In the genomic region with DNA sequence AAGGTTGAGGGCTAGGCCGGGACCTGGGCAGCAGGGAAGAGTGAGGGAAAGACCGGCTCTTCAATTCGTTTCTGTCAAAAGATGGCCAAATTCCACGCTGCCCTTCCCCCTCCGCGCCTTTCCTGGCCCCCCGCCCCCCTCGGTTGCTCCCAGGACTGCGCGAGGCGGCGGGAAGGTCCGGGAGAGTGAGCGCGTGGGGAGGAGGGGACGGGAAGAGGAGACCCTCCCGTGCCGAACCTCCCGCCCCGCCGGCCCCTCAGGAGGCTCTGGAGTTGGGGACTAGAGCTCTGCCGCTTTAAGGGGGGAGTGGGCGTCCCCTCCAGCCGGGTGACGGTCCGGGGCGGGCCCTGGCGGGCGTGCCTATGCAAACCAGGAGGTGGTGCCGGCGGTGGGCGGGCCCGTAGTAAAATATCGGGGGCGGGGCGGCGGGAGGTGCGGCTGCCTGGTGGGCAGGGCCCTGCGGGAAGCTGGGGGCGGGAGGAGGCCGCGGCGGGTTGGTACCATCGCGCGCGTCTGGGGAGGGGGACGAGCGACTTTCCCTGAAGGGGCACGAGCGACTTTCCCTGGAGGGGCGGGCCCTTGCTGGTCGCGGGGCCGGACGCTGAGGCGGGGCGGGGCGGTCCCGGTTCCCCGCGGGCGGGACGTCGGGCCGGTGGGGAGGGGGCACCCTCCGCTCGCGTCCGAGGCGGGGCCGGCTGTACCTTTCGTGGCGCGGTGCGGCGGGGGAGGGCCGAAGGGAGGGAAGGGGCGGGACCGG, we compare ENCODE assay signal across 8 cellular contexts. TPM values are rescaled to one million over a fixed set of nuclear protein-coding genes. Genes with fewer than 3 reads are reported as not detected.
A peak's percentile ranks its signal among the peaks of the same experiment; 100 is the strongest.
DNase-seq lines count a peak whose midpoint lies in the region; ATAC-seq, FAIRE-seq and TF ChIP-seq lines count a peak whose summit lies in the region.

No MANE protein-coding gene starts in this region.

- no peaks in the 10 kb centered on the region for H3K79me1 ChIP-seq in H1 (ENCODE audit: low read depth, low read length)

- H3K4me3 Mint-ChIP-seq in CD4-positive, alpha-beta memory T cell: peak overlapping the region; percentile 86 to 92 (median 90)
- H3K4me3 Mint-ChIP-seq in activated CD8-positive, alpha-beta memory T cell treated with anti-CD3 and anti-CD28 coated beads, Interleukin-2, amount 10 ng/mL, durations not matched to agents 7 days and 5 days: peak overlapping the region; percentile 87

- H2BK120ac ChIP-seq in H1 (replicated peaks; ENCODE audit: low read depth, low read length): no peak overlapping the region

- peak; percentile 83 for ATAC-seq in GM21381 (IDR thresholded peaks at IDR 0.05; ENCODE audit: unreplicated experiment)
- peak; percentile 87 for ATAC-seq in activated CD8-positive, alpha-beta memory T cell treated with anti-CD3 and anti-CD28 coated beads, Interleukin-2, amount 10 ng/mL, durations not matched to agents 7 days and 5 days

- H3K4ac ChIP-seq in H1 (replicated peaks; ENCODE audit: insufficient read length, low read depth, low read length): no peak overlapping the region

- H3K56ac ChIP-seq in H1 (replicated peaks; ENCODE audit: insufficient read length, low read depth, low read length): no peak overlapping the region

- H2BK15ac ChIP-seq in H1 (ENCODE audit: low read length): no peak overlapping the region

- peaks cover 2 to 4% of the 10 kb centered on the region in 2 experiments for H4K20me1 ChIP-seq in H1 (replicated peaks in 1 of 2; ENCODE audit: control insufficient read depth in 1 of 2, insufficient read depth in 2 of 2, low read length in 2 of 2)

- peak overlapping the region; percentile 72 for H2BK12ac ChIP-seq in H1 (ENCODE audit: low read depth, low read length)

- H2BK5ac ChIP-seq in H1 (ENCODE audit: low read depth, low read length): peak overlapping the region; percentile 73

- peak in 1 of 2 experiments; percentile 18; a peak in 2 of 4 replicates for TF ChIP-seq RAD21 in H1 (IDR thresholded peaks at IDR 0.05 in 1 of 2, conservative IDR thresholded peaks at IDR 0.05 in 1 of 2; ENCODE audit: low read depth in 2 of 2, low read length in 2 of 2)

- peak overlapping the region; percentile 97 to 98 for H3K4me2 ChIP-seq in H1 (ENCODE audit: insufficient read depth in 1 of 2, low read depth in 2 of 2, low read length in 2 of 2)

- H3K9ac ChIP-seq in H1 (replicated peaks in 1 of 4; ENCODE audit: extremely low read depth in 1 of 4, low read depth in 3 of 4, low read length in 3 of 4): peak overlapping the region in 3 of 4 experiments; percentile 9 to 67 (median 30); a peak in 4 of 7 replicates

- FAIRE-seq in HTR-8/SVneo (lab: Jason Lieb, UNC): peak; percentile 71
- FAIRE-seq in H1 (lab: Jason Lieb, UNC): no peak

- peaks cover 4 to 39% of the 10 kb centered on the region in 2 experiments for H3K79me2 ChIP-seq in H1 (ENCODE audit: control insufficient read depth in 1 of 2, insufficient read depth in 2 of 2, low read length in 2 of 2)

- H3K23ac ChIP-seq in H1 (ENCODE audit: insufficient read length): no peak overlapping the region

- no peaks in the 10 kb centered on the region for H3K27me3 ChIP-seq in CD4-positive, alpha-beta memory T cell (ENCODE audit: insufficient read depth, low read length)
- H3K27me3 ChIP-seq in H1 (replicated peaks in 1 of 4; ENCODE audit: control insufficient read depth in 3 of 4, extremely low read depth in 1 of 4, insufficient read depth in 3 of 4, low read length in 3 of 4): peaks cover 0 to 5% (median 3%) of the 10 kb centered on the region in 4 experiments; a peak in 3 of 7 replicates

- TF ChIP-seq EP300 in H1 (IDR thresholded peaks at IDR 0.05; ENCODE audit: borderline replicate concordance in 1 of 2, low read depth in 2 of 2, low read length in 2 of 2): peak in 1 of 2 experiments; percentile 43; a peak in 1 of 3 replicates

- no peaks in the 10 kb centered on the region for H3K9me3 Mint-ChIP-seq in CD4-positive, alpha-beta memory T cell
- no peaks in the 10 kb centered on the region for H3K9me3 Mint-ChIP-seq in activated CD8-positive, alpha-beta memory T cell treated with anti-CD3 and anti-CD28 coated beads, Interleukin-2, amount 10 ng/mL, durations not matched to agents 7 days and 5 days (ENCODE audit: low read depth)

- peak overlapping the region; percentile 47 for H3K27ac ChIP-seq in CD4-positive, alpha-beta memory T cell (ENCODE audit: low read depth, low read length)
- H3K27ac ChIP-seq in H1 (ENCODE audit: low read depth, low read length): peak overlapping the region; percentile 68

- no peak overlapping the region; the same call in 1 of the 2 replicates for H2BK20ac ChIP-seq in H1 (ENCODE audit: low read length)

- peaks cover 15 to 33% (median 25%) of the 10 kb centered on the region in 4 donors for H3K4me1 Mint-ChIP-seq in CD4-positive, alpha-beta memory T cell
- H3K4me1 Mint-ChIP-seq in activated CD8-positive, alpha-beta memory T cell treated with anti-CD3 and anti-CD28 coated beads, Interleukin-2, amount 10 ng/mL, durations not matched to agents 7 days and 5 days: peaks cover 19% of the 10 kb centered on the region

- no peaks in the 10 kb centered on the region for H3K9me3 ChIP-seq in CD4-positive, alpha-beta memory T cell (ENCODE audit: control insufficient read depth in 1 of 2, low read length in 2 of 2)
- no peaks in the 10 kb centered on the region for H3K9me3 ChIP-seq in H1 (ENCODE audit: insufficient read depth in 2 of 2, low read depth in 1 of 2, low read length in 1 of 2)

- H3K18ac ChIP-seq in H1 (ENCODE audit: extremely low read depth, low read length): peak overlapping the region; percentile 89

- no peak overlapping the region for H3K14ac ChIP-seq in H1 (ENCODE audit: insufficient read length)

- 0% methylated on average over 23 of the region's 80 CpGs; no CpG with 5 or more reads in 1 of the 2 experiments for WGBS in H1 (ENCODE audit: extremely low coverage in 1 of 2, insufficient coverage in 1 of 2, insufficient read length in 1 of 2, insufficient replicate concordance in 2 of 2, low coverage in 1 of 2, low lambda C conversion rate in 2 of 2, missing lambda C conversion rate in 1 of 2), 2 experiments

- CTCF ChIA-PET in CD4-positive, alpha-beta memory T cell (lab: Charles Lee; ENCODE audit: partially characterized antibody): interaction anchor here (0.8 to 4.2 kb wide), 6 partner anchors 27 to 84 kb away, joined by 3 to 18 read pairs (median 5); a partner anchor contains a TSS
- CTCF ChIA-PET in activated CD8-positive, alpha-beta memory T cell treated with anti-CD3 and anti-CD28 coated beads, Interleukin-2, amount 10 ng/mL, durations not matched to agents 7 days and 5 days (lab: Charles Lee): interaction anchor here (0.7 to 1.0 kb wide), 2 partner anchors 38 to 293 kb away, joined by 3 to 5 read pairs; no protein-coding TSS in a partner anchor
- CTCF ChIA-PET in H1 (lab: Charles Lee; ENCODE audit: partially characterized antibody): interaction anchor here (0.9 to 2.6 kb wide), 9 partner anchors 9 to 117 kb away, joined by 3 to 9 read pairs (median 4); a partner anchor contains a TSS

- peak; percentile 94 to 96 (median 95) for DNase-seq in CD4-positive, alpha-beta memory T cell
- DNase-seq in HTR-8/SVneo (ENCODE audit: insufficient read length, low spot score): peak; percentile 85
- DNase-seq in NOMO-1 (lab: John Stamatoyannopoulos, UW; ENCODE audit: unreplicated experiment in 2 of 2): peak; percentile 94 to 97
- peak; percentile 96 for DNase-seq in activated CD8-positive, alpha-beta memory T cell treated with anti-CD3 and anti-CD28 coated beads, Interleukin-2, amount 10 ng/mL, durations not matched to agents 7 days and 5 days
- peak; percentile 92 to 96 for DNase-seq in H1 (ENCODE audit: low read depth in 1 of 2, low spot score in 2 of 2)
- peak; percentile 99 for DNase-seq in mesenteric fat pad (ENCODE audit: low spot score)
- peak; percentile 96 for DNase-seq in stimulated activated CD8-positive, alpha-beta memory T cell treated with anti-CD3 and anti-CD28 coated beads, Interleukin-12 subunit alpha, Interleukin-12 subunit beta, amount 100 ng/mL, for 4 hours (ENCODE audit: low read depth)

- TF ChIP-seq CTCF in H1 (IDR thresholded peaks at IDR 0.05; ENCODE audit: control extremely low read depth in 1 of 3, insufficient read depth in 1 of 3, low read depth in 1 of 3, low read length in 3 of 3): no peak

- peak overlapping the region; percentile 67 to 72 for H3K4me3 ChIP-seq in CD4-positive, alpha-beta memory T cell (ENCODE audit: low read length in 2 of 2)
- peak overlapping the region; percentile 60 to 91 (median 77) for H3K4me3 ChIP-seq in H1 (ENCODE audit: extremely low read depth in 1 of 4, insufficient read depth in 2 of 4, low read depth in 3 of 4, low read length in 4 of 4)

- H4K5ac ChIP-seq in H1 (ENCODE audit: insufficient read length, low read depth, low read length): peak overlapping the region; percentile 49

- POLR2A ChIA-PET in CD4-positive, alpha-beta memory T cell (lab: Charles Lee; ENCODE audit: partially characterized antibody): interaction anchor here (0.5 to 5.8 kb wide), 12 partner anchors 17 to 293 kb away, joined by 3 to 121 read pairs (median 4); a partner anchor contains a TSS
- POLR2A ChIA-PET in H1 (lab: Charles Lee; ENCODE audit: partially characterized antibody): interaction anchor here (0.6 to 5.1 kb wide), 26 partner anchors 8 to 515 kb away, joined by 3 to 70 read pairs (median 4); a partner anchor contains a TSS

- H3K4me1 ChIP-seq in CD4-positive, alpha-beta memory T cell (ENCODE audit: insufficient read depth, low read length): peaks cover 24% of the 10 kb centered on the region
- peaks cover 2 to 16% (median 4%) of the 10 kb centered on the region in 4 experiments; a peak in 6 of 7 replicates for H3K4me1 ChIP-seq in H1 (replicated peaks in 1 of 4; ENCODE audit: control insufficient read depth in 3 of 4, insufficient read depth in 4 of 4, low read length in 3 of 4)

- intact Hi-C loops in CD4-positive, alpha-beta memory T cell (cut with micrococcal nuclease): loop anchor here (1.0 to 5.0 kb wide), 7 partner anchors 19 to 85 kb away; a partner anchor contains a TSS

- H4K91ac ChIP-seq in H1 (replicated peaks; ENCODE audit: insufficient read length, low read length): peak overlapping the region; percentile 36

- TF ChIP-seq POLR2A in H1 (IDR thresholded peaks at IDR 0.05; ENCODE audit: control extremely low read depth in 1 of 2, low read depth in 2 of 2, low read length in 2 of 2): peak; percentile 93 to 95

- no peak overlapping the region for H4K8ac ChIP-seq in H1 (ENCODE audit: extremely low read depth, insufficient read depth, low read length)

- H3K27ac Mint-ChIP-seq in CD4-positive, alpha-beta memory T cell: peak overlapping the region; percentile 48 to 91 (median 85)
- H3K27ac Mint-ChIP-seq in activated CD8-positive, alpha-beta memory T cell treated with anti-CD3 and anti-CD28 coated beads, Interleukin-2, amount 10 ng/mL, durations not matched to agents 7 days and 5 days: peak overlapping the region; percentile 80

- no peak overlapping the region; the same call in 1 of the 2 replicates for H2AFZ ChIP-seq in H1 (ENCODE audit: low read length)

- H2AK5ac ChIP-seq in H1 (ENCODE audit: low read depth, low read length): no peak overlapping the region

- peaks cover 14% of the 10 kb centered on the region for H3K23me2 ChIP-seq in H1 (ENCODE audit: low read depth, low read length)

- peaks cover 0 to 3% of the 10 kb centered on the region in 2 donors for H3K36me3 Mint-ChIP-seq in CD4-positive, alpha-beta memory T cell
- peaks cover under 1% of the 10 kb centered on the region for H3K36me3 Mint-ChIP-seq in activated CD8-positive, alpha-beta memory T cell treated with anti-CD3 and anti-CD28 coated beads, Interleukin-2, amount 10 ng/mL, durations not matched to agents 7 days and 5 days

- H3K36me3 ChIP-seq in CD4-positive, alpha-beta memory T cell (ENCODE audit: insufficient read depth, low read length): no peaks in the 10 kb centered on the region
- no peaks in the 10 kb centered on the region for H3K36me3 ChIP-seq in H1 (ENCODE audit: control insufficient read depth in 2 of 4, insufficient read depth in 4 of 4, low read length in 3 of 4)

- no peaks in the 10 kb centered on the region for H3K27me3 Mint-ChIP-seq in CD4-positive, alpha-beta memory T cell
- peaks cover 23% of the 10 kb centered on the region for H3K27me3 Mint-ChIP-seq in activated CD8-positive, alpha-beta memory T cell treated with anti-CD3 and anti-CD28 coated beads, Interleukin-2, amount 10 ng/mL, durations not matched to agents 7 days and 5 days

RNA-seq across cellular contexts. Expression of a gene that starts 58.2 kb away (rescaled TPM):
- 10 to 100 TPM; 12.7 to 15.5 TPM for total RNA-seq in CD4-positive, alpha-beta memory T cell
- 1 to 10 TPM in 1 of 2 donors, under 1 TPM in 1; 0.02 to 5.4 TPM for polyA plus RNA-seq in CD4-positive, alpha-beta memory T cell
- total RNA-seq in activated CD8-positive, alpha-beta memory T cell treated with anti-CD3 and anti-CD28 coated beads, Interleukin-2, amount 10 ng/mL, durations not matched to agents 7 days and 5 days: 10 to 100 TPM in 1 of 2 experiments, 1 to 10 TPM in 1; 7.5 to 15.4 TPM
- total RNA-seq in H1 (2021; fragmentation: NEBNext Ultra II Directional; extraction: Animal tissue kit (Norgen Biotek cat#: 25700)): 38.7 and 44.6 TPM in 2 replicates
- polyA plus RNA-seq in H1 (2011; rRNA removed): 25.2 and 30.8 TPM in 2 replicates
- 21.4 TPM for polyA plus RNA-seq in H1 (2011; cell fraction: cytosol; rRNA removed)
- 37.2 TPM for polyA plus RNA-seq in H1 (2011; cell fraction: nucleus; rRNA removed)
- 37.2 to 45.7 TPM (median 42.6 TPM) in 4 replicates for polyA plus RNA-seq in H1 (2012, experiment 1 of 2)
- polyA plus RNA-seq in H1 (2012, experiment 2 of 2): 22.6 TPM
- 27.0 TPM for polyA plus RNA-seq in H1 (2013, experiment 1 of 2)
- polyA plus RNA-seq in H1 (2013, experiment 2 of 2): 26.9 TPM
- polyA minus RNA-seq in H1 (2011; rRNA and poly(A)+ RNA removed): 22.4 and 27.3 TPM in 2 replicates
- polyA minus RNA-seq in H1 (2011; cell fraction: cytosol; rRNA and poly(A)+ RNA removed): 20.9 TPM
- polyA minus RNA-seq in H1 (2011; cell fraction: nucleus; rRNA and poly(A)+ RNA removed): 31.5 TPM
- 10.9 TPM for total RNA-seq in mesenteric fat pad

Comparison
In these comparisons a context has a peak if more than half of its experiments do, and no peak if none do; other contexts are left out.
1. Peak in every context shown above with its lines: DNase-seq, ATAC-seq, H3K4me3 ChIP-seq and H3K27ac ChIP-seq.